Comparison of ENCODE assay signal across 16 cellular contexts in the genomic region with DNA sequence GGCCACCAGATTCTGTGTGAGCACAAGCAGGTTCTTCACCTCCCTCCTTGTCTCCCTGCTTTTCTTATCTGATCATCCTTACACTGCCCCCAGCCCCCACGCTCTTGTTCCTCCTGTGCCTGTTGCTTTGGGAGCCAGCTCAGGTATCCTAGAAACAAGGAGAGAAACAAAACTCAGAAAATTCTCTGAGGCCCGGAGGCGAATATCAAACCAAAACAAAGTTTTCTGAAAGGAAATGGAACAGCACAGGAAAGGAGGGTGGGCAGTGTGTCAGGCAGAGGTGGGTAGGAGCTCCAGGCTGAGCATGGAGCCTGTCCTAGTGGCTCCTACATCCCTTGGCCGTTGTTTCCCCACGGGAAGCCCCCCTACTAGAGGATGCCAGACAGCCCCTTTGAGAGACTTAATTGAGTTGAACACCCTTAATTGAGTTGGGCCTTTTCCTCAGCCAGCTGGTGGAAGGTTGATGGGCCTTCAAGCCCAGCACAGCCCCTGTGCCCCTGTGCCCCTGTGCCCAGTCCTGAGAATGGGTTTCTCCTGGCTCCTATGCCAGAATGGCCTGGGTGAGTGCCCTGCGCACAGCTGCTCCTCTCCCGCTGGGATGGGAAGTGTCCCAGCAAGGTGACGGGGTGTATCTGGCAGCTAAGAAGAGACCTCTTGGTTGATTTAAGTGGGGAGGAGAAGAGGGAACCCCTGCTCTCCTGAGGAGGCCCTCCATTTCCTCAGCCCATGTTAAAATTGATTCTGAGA. TPM values are rescaled to one million over a fixed set of nuclear protein-coding genes. Genes with fewer than 3 reads are reported as not detected.
DNase-seq lines count a peak whose midpoint lies in the region; ATAC-seq and TF ChIP-seq lines count a peak whose summit lies in the region.
"Had no signal": no experiment of that assay in that cellular context is flagged by ENCODE, and none has a peak within 500 bp of the region (broad histone marks: within the 10 kb centered on the region; RNA-seq: fewer than 3 reads in every experiment).

No MANE protein-coding gene starts in this region.

- no peaks in the 10 kb centered on the region for H3K9me3 ChIP-seq in iPS-20b (ENCODE audit: insufficient read depth, low read depth, low read length)
- no peaks in the 10 kb centered on the region for H3K9me3 ChIP-seq in stomach
- H3K9me3 ChIP-seq: lower lobe of right lung, pancreas had no signal

- TF ChIP-seq EP300 in stomach (IDR thresholded peaks at IDR 0.05): no peak

- DNase-seq in T-helper 1 cell: no peak
- DNase-seq in activated naive CD8-positive, alpha-beta T cell treated with anti-CD3 and anti-CD28 coated beads for 36 hours: no peak
- no peak for DNase-seq in stomach
- no peak for DNase-seq in putamen (ENCODE audit: low spot score)
- DNase-seq: activated CD4-positive, CD25-positive, alpha-beta regulatory T cell; glutamatergic neuron; lower lobe of right lung; NCI-H446 treated with DMSO at 0.1 percent for 48 hours; pancreas had no signal

- peak overlapping the region; percentile 37 for H3K27ac Mint-ChIP-seq in T-helper 1 cell treated with Interleukin-12 subunit alpha and Interleukin-12 subunit beta and Interleukin-4 antibody, amounts not matched to agents 30 μg/mL and 1 μg/mL, for 36 hours
- H3K27ac Mint-ChIP-seq in activated naive CD8-positive, alpha-beta T cell treated with anti-CD3 and anti-CD28 coated beads for 36 hours: peak overlapping the region; percentile 62
- H3K27ac Mint-ChIP-seq: dendritic cell treated with granulocyte-macrophage colony-stimulating factor and Interleukin-4, amounts not matched to agents 40 ng/mL and 50 ng/mL, for 4 days; stimulated activated naive CD8-positive, alpha-beta T cell treated with anti-CD3 and anti-CD28 coated beads, Interleukin-15, Interleukin-2, amounts not matched to agents 100 ng/mL and 50 ng/mL, for 24 hours had no signal

- no peaks in the 10 kb centered on the region for H3K4me1 ChIP-seq in iPS-20b (ENCODE audit: insufficient read depth, low read length)
- H3K4me1 ChIP-seq in stomach: peaks cover 0 to 31% (median 18%) of the 10 kb centered on the region in 4 donors
- H3K4me1 ChIP-seq: lower lobe of right lung, pancreas had no signal

- peaks cover 3% of the 10 kb centered on the region; the same call in 1 of the 2 replicates for H3K36me3 ChIP-seq in iPS-20b (ENCODE audit: insufficient read depth, low read depth, low read length)
- peaks cover 0 to 42% (median 22%) of the 10 kb centered on the region in 4 donors for H3K36me3 ChIP-seq in stomach
- H3K36me3 ChIP-seq: pancreas had no signal

- H3K4me3 ChIP-seq in iPS-20b (ENCODE audit: low read length) (no peak overlapping the region), stomach (no peak overlapping the region)
- H3K4me3 ChIP-seq: lower lobe of right lung, pancreas had no signal

- peaks cover 9% of the 10 kb centered on the region for H3K36me3 Mint-ChIP-seq in T-helper 1 cell treated with Interleukin-12 subunit alpha and Interleukin-12 subunit beta and Interleukin-4 antibody, amounts not matched to agents 30 μg/mL and 1 μg/mL, for 36 hours (ENCODE audit: low read depth)
- peaks cover 2% of the 10 kb centered on the region for H3K36me3 Mint-ChIP-seq in activated naive CD8-positive, alpha-beta T cell treated with anti-CD3 and anti-CD28 coated beads for 36 hours

- no peak for TF ChIP-seq CTCF in stomach (IDR thresholded peaks at IDR 0.05)

- H3K27me3 Mint-ChIP-seq in T-helper 1 cell treated with Interleukin-12 subunit alpha and Interleukin-12 subunit beta and Interleukin-4 antibody, amounts not matched to agents 30 μg/mL and 1 μg/mL, for 36 hours (ENCODE audit: low read depth): no peaks in the 10 kb centered on the region
- H3K27me3 Mint-ChIP-seq in activated naive CD8-positive, alpha-beta T cell treated with anti-CD3 and anti-CD28 coated beads for 36 hours: no peaks in the 10 kb centered on the region
- H3K27me3 Mint-ChIP-seq: dendritic cell treated with granulocyte-macrophage colony-stimulating factor and Interleukin-4, amounts not matched to agents 40 ng/mL and 50 ng/mL, for 4 days; stimulated activated naive CD8-positive, alpha-beta T cell treated with anti-CD3 and anti-CD28 coated beads, Interleukin-15, Interleukin-2, amounts not matched to agents 100 ng/mL and 50 ng/mL, for 24 hours had no signal

- 60 to 81% (median 74%) methylated on average over 8 of the region's 8 CpGs for WGBS in stomach, 5 donors

- H3K4me1 Mint-ChIP-seq in T-helper 1 cell treated with Interleukin-12 subunit alpha and Interleukin-12 subunit beta and Interleukin-4 antibody, amounts not matched to agents 30 μg/mL and 1 μg/mL, for 36 hours (ENCODE audit: low read depth): peaks cover 11% of the 10 kb centered on the region
- peaks cover 18% of the 10 kb centered on the region for H3K4me1 Mint-ChIP-seq in activated naive CD8-positive, alpha-beta T cell treated with anti-CD3 and anti-CD28 coated beads for 36 hours

- H3K9me3 Mint-ChIP-seq in T-helper 1 cell treated with Interleukin-12 subunit alpha and Interleukin-12 subunit beta and Interleukin-4 antibody, amounts not matched to agents 30 μg/mL and 1 μg/mL, for 36 hours: no peaks in the 10 kb centered on the region
- H3K9me3 Mint-ChIP-seq in activated naive CD8-positive, alpha-beta T cell treated with anti-CD3 and anti-CD28 coated beads for 36 hours: no peaks in the 10 kb centered on the region
- H3K9me3 Mint-ChIP-seq: dendritic cell treated with granulocyte-macrophage colony-stimulating factor and Interleukin-4, amounts not matched to agents 40 ng/mL and 50 ng/mL, for 4 days; stimulated activated naive CD8-positive, alpha-beta T cell treated with anti-CD3 and anti-CD28 coated beads, Interleukin-15, Interleukin-2, amounts not matched to agents 100 ng/mL and 50 ng/mL, for 24 hours had no signal

- 0 out of 2 replicates have a peak overlapping the region, but pooled peaks have one; percentile 41 for H3K9ac ChIP-seq in iPS-20b (ENCODE audit: low read depth, low read length)

- H3K27me3 ChIP-seq in iPS-20b (ENCODE audit: insufficient read depth, low read length): no peaks in the 10 kb centered on the region
- H3K27me3 ChIP-seq in stomach: no peaks in the 10 kb centered on the region
- H3K27me3 ChIP-seq: pancreas had no signal

- H3K27ac ChIP-seq in iPS-20b (ENCODE audit: low read length) (no peak overlapping the region), stomach (peak overlapping the region in 3 of 5 donors; percentile 13 to 42 (median 30))
- H3K27ac ChIP-seq: 22Rv1, lower lobe of right lung, pancreas had no signal

- H3K4me3 Mint-ChIP-seq in T-helper 1 cell treated with Interleukin-12 subunit alpha and Interleukin-12 subunit beta and Interleukin-4 antibody, amounts not matched to agents 30 μg/mL and 1 μg/mL, for 36 hours: no peak overlapping the region
- H3K4me3 Mint-ChIP-seq in activated naive CD8-positive, alpha-beta T cell treated with anti-CD3 and anti-CD28 coated beads for 36 hours: no peak overlapping the region
- H3K4me3 Mint-ChIP-seq: dendritic cell treated with granulocyte-macrophage colony-stimulating factor and Interleukin-4, amounts not matched to agents 40 ng/mL and 50 ng/mL, for 4 days; stimulated activated naive CD8-positive, alpha-beta T cell treated with anti-CD3 and anti-CD28 coated beads, Interleukin-15, Interleukin-2, amounts not matched to agents 100 ng/mL and 50 ng/mL, for 24 hours had no signal

- ATAC-seq in GM18907 (IDR thresholded peaks at IDR 0.05; ENCODE audit: unreplicated experiment): no peak
- ATAC-seq in GM21423 (IDR thresholded peaks at IDR 0.05; ENCODE audit: unreplicated experiment): no peak
- ATAC-seq: lower lobe of right lung, pancreas had no signal

- no peak for TF ChIP-seq POLR2A in stomach (IDR thresholded peaks at IDR 0.05)

- intact Hi-C loops in stomach (cut with DNase I; ENCODE audit: low total_unique reads): no loop called here

RNA-seq across cellular contexts. Expression of gene JMJD7, which starts 22.8 kb away (rescaled TPM):
- total RNA-seq in activated naive CD8-positive, alpha-beta T cell treated with anti-CD3 and anti-CD28 coated beads for 36 hours: 10 to 100 TPM in 1 of 2 experiments, 1 to 10 TPM in 1; 9.4 to 10.9 TPM
- 1 to 10 TPM in 1 of 5 donors, under 1 TPM in 2, not detected in 2; 0.55 to 3.1 (median 0.58) TPM for total RNA-seq in stomach
- polyA plus RNA-seq in stomach: 10 to 100 TPM; 16.8 to 24.2 (median 22.5) TPM

RNA-seq across cellular contexts. Expression of gene MAPKBP1, which starts 30.8 kb away (rescaled TPM):
- 10 to 100 TPM; 13.2 to 14.2 TPM for total RNA-seq in activated naive CD8-positive, alpha-beta T cell treated with anti-CD3 and anti-CD28 coated beads for 36 hours
- 10 to 100 TPM in 4 of 5 donors, 1 to 10 TPM in 1; 8.8 to 41.5 (median 22.6) TPM for total RNA-seq in stomach
- polyA plus RNA-seq in stomach: 10 to 100 TPM in 2 of 3 donors, 1 to 10 TPM in 1; 9.0 to 20.5 (median 13.1) TPM

RNA-seq across cellular contexts. Expression of gene PLA2G4B, which starts 33.6 kb away (rescaled TPM):
- total RNA-seq in activated naive CD8-positive, alpha-beta T cell treated with anti-CD3 and anti-CD28 coated beads for 36 hours: 1 to 10 TPM; 2.1 to 2.2 TPM
- total RNA-seq in stomach: 10 to 100 TPM in 3 of 5 donors, 1 to 10 TPM in 2; 2.6 to 71.2 (median 22.6) TPM
- polyA plus RNA-seq in stomach: 10 to 100 TPM in 1 of 3 donors, 1 to 10 TPM in 2; 4.0 to 38.5 (median 5.3) TPM
